Comparison of ENCODE assay signal across 8 cellular contexts in the genomic region with DNA sequence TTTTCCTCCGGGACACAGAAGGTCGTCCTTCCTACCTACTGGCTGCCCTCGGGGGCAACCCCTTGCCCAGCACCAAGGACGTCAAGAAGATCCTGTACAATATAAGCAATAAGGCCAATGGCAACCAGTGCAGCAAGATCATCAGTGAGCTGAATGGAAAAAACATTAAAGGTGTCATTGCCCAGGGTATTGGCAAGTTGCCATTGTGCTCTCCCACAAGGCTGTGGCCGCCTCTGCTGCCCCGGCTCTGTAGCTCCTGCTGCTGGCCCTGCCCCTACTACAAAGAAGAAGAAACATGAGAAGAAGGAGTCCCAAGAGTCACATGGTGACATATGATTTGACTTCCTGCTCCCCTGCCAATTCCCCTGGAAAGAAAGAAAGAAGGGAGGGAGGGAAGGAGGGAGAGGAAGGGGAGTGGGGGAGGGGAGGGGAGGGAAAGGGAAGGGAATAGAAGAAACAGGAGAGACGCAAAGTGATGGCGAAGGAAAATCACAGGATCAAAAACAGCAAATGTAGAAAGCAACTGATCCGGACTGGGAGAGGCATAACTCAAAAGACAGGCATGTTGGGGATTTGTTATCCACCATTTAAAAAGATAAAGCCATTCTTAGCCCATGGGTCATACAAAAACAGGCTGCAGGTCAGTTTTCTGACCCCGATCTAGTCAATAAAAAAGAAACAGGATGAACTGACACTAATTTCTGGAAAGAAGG.
DNase-seq lines count a peak whose midpoint lies in the region; TF ChIP-seq lines count a peak whose summit lies in the region.

No MANE protein-coding gene starts in this region.

- no peak overlapping the region for H3K9ac ChIP-seq in iPS-18a (ENCODE audit: low read length)

- no peaks in the 10 kb centered on the region for H3K27me3 Mint-ChIP-seq in activated CD4-positive, alpha-beta memory T cell treated with anti-CD3 and anti-CD28 coated beads, Interleukin-2, amount 10 ng/mL, durations not matched to agents 7 days and 5 days

- in situ Hi-C loops in G401 (cut with HindIII; ENCODE audit: low sequenced_read_pairs) = no loop called here

- no peaks in the 10 kb centered on the region for H3K27me3 ChIP-seq in iPS-18a (ENCODE audit: control insufficient read depth, insufficient read depth, low read length)
- H3K27me3 ChIP-seq in vagina = no peaks in the 10 kb centered on the region

- peak; percentile 52 for DNase-seq in GF-D8 (lab: John Stamatoyannopoulos, UW)
- peak; percentile 40 for DNase-seq in NCI-H1105 (lab: John Stamatoyannopoulos, UW)
- peak; percentile 24 for DNase-seq in activated CD4-positive, alpha-beta memory T cell treated with anti-CD3 and anti-CD28 coated beads, Interleukin-2, amount 10 ng/mL, durations not matched to agents 7 days and 5 days
- DNase-seq in vagina (ENCODE audit: extremely low spot score in 2 of 2) = no peak
- no peak for DNase-seq in HCEC 1CT
- DNase-seq in midbrain (lab: John Stamatoyannopoulos, UW) = no peak
- no peak for DNase-seq in G401 (ENCODE audit: low spot score)

- H3K9me3 ChIP-seq in iPS-18a (ENCODE audit: control insufficient read depth, low read depth, low read length) = no peaks in the 10 kb centered on the region
- no peaks in the 10 kb centered on the region for H3K9me3 ChIP-seq in vagina

- H3K36me3 Mint-ChIP-seq in activated CD4-positive, alpha-beta memory T cell treated with anti-CD3 and anti-CD28 coated beads, Interleukin-2, amount 10 ng/mL, durations not matched to agents 7 days and 5 days (ENCODE audit: low read depth) = peaks cover 70% of the 10 kb centered on the region

- CTCF ChIA-PET in activated CD4-positive, alpha-beta memory T cell treated with anti-CD3 and anti-CD28 coated beads, Interleukin-2, amount 10 ng/mL, durations not matched to agents 7 days and 5 days (lab: Charles Lee) = interaction anchor here (0.6 to 2.6 kb wide), 3 partner anchors 31 to 119 kb away, joined by 3 to 7 read pairs (median 4); partner anchors contain the start of gene RESF1

- H3K4me3 Mint-ChIP-seq in activated CD4-positive, alpha-beta memory T cell treated with anti-CD3 and anti-CD28 coated beads, Interleukin-2, amount 10 ng/mL, durations not matched to agents 7 days and 5 days = peak overlapping the region; percentile 19

- H3K4me3 ChIP-seq in iPS-18a (ENCODE audit: low read length) (peak overlapping the region; percentile 21), vagina (no peak overlapping the region)

- peaks cover 45% of the 10 kb centered on the region for H3K9me3 Mint-ChIP-seq in activated CD4-positive, alpha-beta memory T cell treated with anti-CD3 and anti-CD28 coated beads, Interleukin-2, amount 10 ng/mL, durations not matched to agents 7 days and 5 days

- H3K27ac ChIP-seq in iPS-18a (ENCODE audit: low read length) (no peak overlapping the region), vagina (peak overlapping the region; percentile 30)

- no peak for TF ChIP-seq POLR2A in vagina (IDR thresholded peaks at IDR 0.05)

- peaks cover 47% of the 10 kb centered on the region for H3K4me1 Mint-ChIP-seq in activated CD4-positive, alpha-beta memory T cell treated with anti-CD3 and anti-CD28 coated beads, Interleukin-2, amount 10 ng/mL, durations not matched to agents 7 days and 5 days

- POLR2A ChIA-PET in activated CD4-positive, alpha-beta memory T cell treated with anti-CD3 and anti-CD28 coated beads, Interleukin-2, amount 10 ng/mL, durations not matched to agents 7 days and 5 days (lab: Charles Lee) = interaction anchor here (1.6 to 5.5 kb wide), 4 partner anchors 31 to 169 kb away, joined by 3 to 74 read pairs (median 20); partner anchors contain the start of genes AMN1 and RESF1

- H3K27ac Mint-ChIP-seq in activated CD4-positive, alpha-beta memory T cell treated with anti-CD3 and anti-CD28 coated beads, Interleukin-2, amount 10 ng/mL, durations not matched to agents 7 days and 5 days = peak overlapping the region; percentile 97

- peaks cover 24% of the 10 kb centered on the region for H3K4me1 ChIP-seq in iPS-18a (ENCODE audit: control insufficient read depth, low read depth, low read length)
- H3K4me1 ChIP-seq in vagina = peaks cover 11% of the 10 kb centered on the region

- no peak for TF ChIP-seq CTCF in vagina (IDR thresholded peaks at IDR 0.05)

- H3K36me3 ChIP-seq in iPS-18a (ENCODE audit: control insufficient read depth, low read depth, low read length) (no peaks in the 10 kb centered on the region), vagina (no peaks in the 10 kb centered on the region)

- intact Hi-C loops in vagina (cut with DNase I) = no loop called here

Comparison
In these comparisons a context has a peak if more than half of its experiments do, and no peak if none do; other contexts are left out.
1. DNase-seq: peak in GF-D8 (single experiment), NCI-H1105 (single experiment) and activated CD4-positive, alpha-beta memory T cell treated with anti-CD3 and anti-CD28 coated beads, Interleukin-2, amount 10 ng/mL, durations not matched to agents 7 days and 5 days (single experiment); none in vagina (0 of 2), HCEC 1CT (single experiment), midbrain (single experiment) and G401 (single experiment).